In the genomic region with DNA sequence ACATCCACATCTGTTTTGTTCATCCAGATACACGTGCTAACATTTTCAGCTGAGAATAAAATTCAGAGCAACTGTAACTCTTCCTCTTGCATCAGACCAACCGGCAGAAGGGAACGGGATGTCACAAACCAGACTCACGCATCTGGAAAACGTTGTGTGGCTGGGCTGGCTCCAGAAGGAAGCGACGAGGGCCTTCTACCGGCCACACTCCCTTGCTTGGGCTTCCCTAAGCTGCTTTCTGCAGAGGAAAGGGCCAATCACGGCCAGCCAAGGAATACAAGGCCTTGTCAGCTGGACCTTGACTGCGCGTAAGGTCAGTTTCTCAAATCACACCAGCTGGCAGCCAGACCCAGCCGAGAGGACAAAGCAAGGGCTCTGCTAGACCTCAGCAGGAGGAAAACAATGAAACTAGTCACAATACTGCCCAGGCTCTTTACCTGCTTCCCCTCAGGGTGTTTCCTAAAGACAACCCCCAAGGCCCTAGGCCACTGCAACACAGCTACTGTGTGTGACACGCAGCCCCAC, we compare ENCODE assay signal across 1 cellular context.
TF ChIP-seq lines count a peak whose summit lies in the region.

No MANE protein-coding gene starts in this region.

TF ChIP-seq in K562, 482 proteins besides CTCF, POLR2A, EP300 and RAD21 (continued from another document):
- TF ChIP-seq, protein P1, sequence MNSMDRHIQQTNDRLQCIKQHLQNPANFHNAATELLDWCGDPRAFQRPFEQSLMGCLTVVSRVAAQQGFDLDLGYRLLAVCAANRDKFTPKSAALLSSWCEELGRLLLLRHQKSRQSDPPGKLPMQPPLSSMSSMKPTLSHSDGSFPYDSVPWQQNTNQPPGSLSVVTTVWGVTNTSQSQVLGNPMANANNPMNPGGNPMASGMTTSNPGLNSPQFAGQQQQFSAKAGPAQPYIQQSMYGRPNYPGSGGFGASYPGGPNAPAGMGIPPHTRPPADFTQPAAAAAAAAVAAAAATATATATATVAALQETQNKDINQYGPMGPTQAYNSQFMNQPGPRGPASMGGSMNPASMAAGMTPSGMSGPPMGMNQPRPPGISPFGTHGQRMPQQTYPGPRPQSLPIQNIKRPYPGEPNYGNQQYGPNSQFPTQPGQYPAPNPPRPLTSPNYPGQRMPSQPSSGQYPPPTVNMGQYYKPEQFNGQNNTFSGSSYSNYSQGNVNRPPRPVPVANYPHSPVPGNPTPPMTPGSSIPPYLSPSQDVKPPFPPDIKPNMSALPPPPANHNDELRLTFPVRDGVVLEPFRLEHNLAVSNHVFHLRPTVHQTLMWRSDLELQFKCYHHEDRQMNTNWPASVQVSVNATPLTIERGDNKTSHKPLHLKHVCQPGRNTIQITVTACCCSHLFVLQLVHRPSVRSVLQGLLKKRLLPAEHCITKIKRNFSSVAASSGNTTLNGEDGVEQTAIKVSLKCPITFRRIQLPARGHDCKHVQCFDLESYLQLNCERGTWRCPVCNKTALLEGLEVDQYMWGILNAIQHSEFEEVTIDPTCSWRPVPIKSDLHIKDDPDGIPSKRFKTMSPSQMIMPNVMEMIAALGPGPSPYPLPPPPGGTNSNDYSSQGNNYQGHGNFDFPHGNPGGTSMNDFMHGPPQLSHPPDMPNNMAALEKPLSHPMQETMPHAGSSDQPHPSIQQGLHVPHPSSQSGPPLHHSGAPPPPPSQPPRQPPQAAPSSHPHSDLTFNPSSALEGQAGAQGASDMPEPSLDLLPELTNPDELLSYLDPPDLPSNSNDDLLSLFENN (IDR thresholded peaks at IDR 0.05; ENCODE audit: low read depth in 2 of 2, low read length in 2 of 2), result no peak
- TF ChIP-seq MAX (CRISPR knock-in tag; IDR thresholded peaks at IDR 0.05) (no peak), ELK3 (CRISPR knock-in tag; IDR thresholded peaks at IDR 0.05) (no peak), CEBPG (CRISPR knock-in tag; IDR thresholded peaks at IDR 0.05) (no peak; the same call in 1 of the 2 replicates), CEBPG (tag; conservative IDR thresholded peaks at IDR 0.05 in 1 of 2, IDR thresholded peaks at IDR 0.05 in 1 of 2) (no peak), BCOR (IDR thresholded peaks at IDR 0.05) (no peak), ILK (tag; IDR thresholded peaks at IDR 0.05; ENCODE audit: borderline replicate concordance, low read depth) (no peak), NFRKB (IDR thresholded peaks at IDR 0.05; ENCODE audit: low read depth) (no peak), KHSRP (IDR thresholded peaks at IDR 0.05) (no peak), NONO (IDR thresholded peaks at IDR 0.05; ENCODE audit: low read depth in 2 of 2, low read length in 1 of 2) (no peak), ZBTB7A (IDR thresholded peaks at IDR 0.05; ENCODE audit: borderline replicate concordance, control insufficient read depth, low read depth, low read length) (no peak)
